15 cellular contexts compared by ENCODE assay signal in genomic region chr12:69880566-69880965, GRCh38. TPM values are rescaled to one million over a fixed set of nuclear protein-coding genes. Genes with fewer than 3 reads are reported as not detected.
DNase-seq lines count a peak whose midpoint lies in the region; ATAC-seq and TF ChIP-seq lines count a peak whose summit lies in the region.
"Had no signal": no experiment of that assay in that cellular context is flagged by ENCODE, and none has a peak within 500 bp of the region (broad histone marks: within the 10 kb centered on the region; RNA-seq: fewer than 3 reads in every experiment).

No MANE protein-coding gene starts in this region.

- peak overlapping the region; percentile 52; the same call in 1 of the 2 replicates for H2AFZ ChIP-seq in Karpas-422 (ENCODE audit: low read length)

- H3K36me3 ChIP-seq in Karpas-422 (ENCODE audit: insufficient read depth, low read length) (no peaks in the 10 kb centered on the region), esophagus muscularis mucosa (no peaks in the 10 kb centered on the region)
- H3K36me3 ChIP-seq: ovary had no signal

- peaks cover 44% of the 10 kb centered on the region for H3K4me1 ChIP-seq in Karpas-422 (ENCODE audit: low read length)
- peaks cover 6 to 10% (median 8%) of the 10 kb centered on the region in 4 donors for H3K4me1 ChIP-seq in esophagus muscularis mucosa

- no peaks in the 10 kb centered on the region for H3K9me3 ChIP-seq in Karpas-422 (ENCODE audit: low read length)
- H3K9me3 ChIP-seq in esophagus muscularis mucosa = no peaks in the 10 kb centered on the region
- H3K9me3 ChIP-seq: ovary had no signal

- CTCF ChIA-PET in WTC11 (lab: Charles Lee) = interaction anchor here (0.6 to 2.5 kb wide), 9 partner anchors 20 to 1317 kb away, joined by 3 to 26 read pairs (median 4); partner anchors contain the start of gene KCNMB4

- POLR2A ChIA-PET in WTC11 (lab: Charles Lee) = no interaction called here

- TF ChIP-seq POLR2A in esophagus muscularis mucosa (IDR thresholded peaks at IDR 0.05; ENCODE audit: low read depth) = no peak

- no peak for TF ChIP-seq EP300 in esophagus muscularis mucosa (IDR thresholded peaks at IDR 0.05)

- H3K9ac ChIP-seq in Karpas-422 (ENCODE audit: low read length) = no peak overlapping the region

- H3K4me1 Mint-ChIP-seq in WTC11 = peaks cover 24% of the 10 kb centered on the region
- peaks cover 0 to 5% of the 10 kb centered on the region in 2 donors for H3K4me1 Mint-ChIP-seq in stimulated activated naive B cell treated with anti-CD40 and anti-IgM and Interleukin-4, amounts not matched to agents 10 μg/mL and 1 μg/mL and 100 μg/mL, for 72 hours
- H3K4me1 Mint-ChIP-seq: stimulated activated effector memory CD8-positive, alpha-beta T cell treated with anti-CD3 and anti-CD28 coated beads, Interleukin-12 subunit alpha, Interleukin-12 subunit beta, amount 100 ng/mL, for 72 hours had no signal

- no peaks in the 10 kb centered on the region for H3K79me2 ChIP-seq in Karpas-422 (ENCODE audit: low read length)

- DNase-seq in ELF-1 (ENCODE audit: low read depth, low spot score) (peak; percentile 24), Karpas-422 (peak; percentile 80), WTC11 (ENCODE audit: low spot score) (no peak), iPS-NIHi7 (ENCODE audit: extremely low spot score) (peak; percentile 38), NCI-H2171 (lab: John Stamatoyannopoulos, UW) (no peak), esophagus muscularis mucosa (ENCODE audit: extremely low spot score) (no peak)
- no peak for DNase-seq in activated naive CD4-positive, alpha-beta T cell treated with anti-CD3 and anti-CD28 coated beads, Interleukin-2, amount 50 U/mL, for 16 hours
- DNase-seq in stimulated activated naive B cell treated with anti-CD40 and anti-IgM and Interleukin-4, amounts not matched to agents 10 μg/mL and 1 μg/mL and 100 μg/mL, for 72 hours = no peak
- DNase-seq: activated naive CD4-positive, alpha-beta T cell treated with anti-CD3 and anti-CD28 coated beads, Interleukin-2, amount 10 ng/mL, durations not matched to agents 7 days and 5 days; KG1; NCI-H82; ovary; T-helper 1 cell had no signal

- no peaks in the 10 kb centered on the region for H3K36me3 Mint-ChIP-seq in WTC11
- H3K36me3 Mint-ChIP-seq in stimulated activated naive B cell treated with anti-CD40 and anti-IgM and Interleukin-4, amounts not matched to agents 10 μg/mL and 1 μg/mL and 100 μg/mL, for 72 hours = no peaks in the 10 kb centered on the region
- H3K36me3 Mint-ChIP-seq: activated naive CD4-positive, alpha-beta T cell treated with anti-CD3 and anti-CD28 coated beads, Interleukin-2, amount 10 ng/mL, durations not matched to agents 7 days and 5 days; stimulated activated effector memory CD8-positive, alpha-beta T cell treated with anti-CD3 and anti-CD28 coated beads, Interleukin-12 subunit alpha, Interleukin-12 subunit beta, amount 100 ng/mL, for 72 hours had no signal

- H3K9me2 ChIP-seq in Karpas-422 (replicated peaks; ENCODE audit: insufficient read depth, low read length) = no peaks in the 10 kb centered on the region

- H3K9me3 Mint-ChIP-seq in WTC11 = peaks cover 4% of the 10 kb centered on the region
- no peaks in the 10 kb centered on the region for H3K9me3 Mint-ChIP-seq in stimulated activated naive B cell treated with anti-CD40 and anti-IgM and Interleukin-4, amounts not matched to agents 10 μg/mL and 1 μg/mL and 100 μg/mL, for 72 hours
- H3K9me3 Mint-ChIP-seq: activated naive CD4-positive, alpha-beta T cell treated with anti-CD3 and anti-CD28 coated beads, Interleukin-2, amount 10 ng/mL, durations not matched to agents 7 days and 5 days; dendritic cell treated with granulocyte-macrophage colony-stimulating factor and Interleukin-4, amounts not matched to agents 40 ng/mL and 50 ng/mL, for 4 days; stimulated activated effector memory CD8-positive, alpha-beta T cell treated with anti-CD3 and anti-CD28 coated beads, Interleukin-12 subunit alpha, Interleukin-12 subunit beta, amount 100 ng/mL, for 72 hours had no signal

- intact Hi-C loops in esophagus muscularis mucosa (cut with DNase I) = loop anchor here (5.0 kb wide), 1 partner anchor 842 kb away; no protein-coding TSS in a partner anchor

- no peaks in the 10 kb centered on the region for H4K20me1 ChIP-seq in Karpas-422 (ENCODE audit: insufficient read depth, low read depth, low read length)

- H3K4me3 ChIP-seq in Karpas-422 (ENCODE audit: low read length) (no peak overlapping the region), esophagus muscularis mucosa (no peak overlapping the region)
- H3K4me3 ChIP-seq: ovary had no signal

- no peak overlapping the region for H3K27ac ChIP-seq in Karpas-422 (ENCODE audit: low read length)
- H3K27ac ChIP-seq in esophagus muscularis mucosa (replicated peaks in 1 of 4) = no peak overlapping the region
- H3K27ac ChIP-seq: ovary had no signal

- peak; percentile 43 for ATAC-seq in WTC11
- ATAC-seq in stimulated activated naive B cell treated with anti-CD40 and anti-IgM and Interleukin-4, amounts not matched to agents 10 μg/mL and 1 μg/mL and 100 μg/mL, for 72 hours (replicated peaks) = no peak
- ATAC-seq: stimulated activated effector memory CD8-positive, alpha-beta T cell treated with anti-CD3 and anti-CD28 coated beads, Interleukin-12 subunit alpha, Interleukin-12 subunit beta, amount 100 ng/mL, for 72 hours had no signal

- H3K4me2 ChIP-seq in Karpas-422 (ENCODE audit: low read depth, low read length, poor library complexity, severe bottlenecking) = no peak overlapping the region

- no peaks in the 10 kb centered on the region for H3K27me3 Mint-ChIP-seq in WTC11 (ENCODE audit: low read depth)
- H3K27me3 Mint-ChIP-seq in stimulated activated naive B cell treated with anti-CD40 and anti-IgM and Interleukin-4, amounts not matched to agents 10 μg/mL and 1 μg/mL and 100 μg/mL, for 72 hours = peaks cover 17 to 23% of the 10 kb centered on the region in 2 donors

- TF ChIP-seq CTCF in WTC11 (IDR thresholded peaks at IDR 0.05) = no peak
- no peak for TF ChIP-seq CTCF in esophagus muscularis mucosa (IDR thresholded peaks at IDR 0.05)

- WGBS in esophagus muscularis mucosa = 87% methylated on average over 4 of the region's 4 CpGs

- H3K27ac Mint-ChIP-seq in WTC11 = peak overlapping the region; percentile 88
- no peak overlapping the region for H3K27ac Mint-ChIP-seq in stimulated activated naive B cell treated with anti-CD40 and anti-IgM and Interleukin-4, amounts not matched to agents 10 μg/mL and 1 μg/mL and 100 μg/mL, for 72 hours
- H3K27ac Mint-ChIP-seq: activated naive CD4-positive, alpha-beta T cell treated with anti-CD3 and anti-CD28 coated beads, Interleukin-2, amount 10 ng/mL, durations not matched to agents 7 days and 5 days; dendritic cell treated with granulocyte-macrophage colony-stimulating factor and Interleukin-4, amounts not matched to agents 40 ng/mL and 50 ng/mL, for 4 days; stimulated activated effector memory CD8-positive, alpha-beta T cell treated with anti-CD3 and anti-CD28 coated beads, Interleukin-12 subunit alpha, Interleukin-12 subunit beta, amount 100 ng/mL, for 72 hours had no signal

- H3K4me3 Mint-ChIP-seq in WTC11 = no peak overlapping the region
- no peak overlapping the region for H3K4me3 Mint-ChIP-seq in stimulated activated naive B cell treated with anti-CD40 and anti-IgM and Interleukin-4, amounts not matched to agents 10 μg/mL and 1 μg/mL and 100 μg/mL, for 72 hours
- H3K4me3 Mint-ChIP-seq: activated naive CD4-positive, alpha-beta T cell treated with anti-CD3 and anti-CD28 coated beads, Interleukin-2, amount 10 ng/mL, durations not matched to agents 7 days and 5 days; dendritic cell treated with granulocyte-macrophage colony-stimulating factor and Interleukin-4, amounts not matched to agents 40 ng/mL and 50 ng/mL, for 4 days; stimulated activated effector memory CD8-positive, alpha-beta T cell treated with anti-CD3 and anti-CD28 coated beads, Interleukin-12 subunit alpha, Interleukin-12 subunit beta, amount 100 ng/mL, for 72 hours had no signal

- H3K27me3 ChIP-seq in Karpas-422 (ENCODE audit: low read length) = no peaks in the 10 kb centered on the region
- H3K27me3 ChIP-seq in esophagus muscularis mucosa = peaks cover 0 to 16% (median 3%) of the 10 kb centered on the region in 4 donors
- H3K27me3 ChIP-seq: ovary had no signal

TF ChIP-seq in WTC11, 78 proteins besides CTCF, POLR2A, EP300 and RAD21 (continues in another document):
- TF ChIP-seq GABPB1 (CRISPR knock-in tag; IDR thresholded peaks at IDR 0.05) (no peak), NFATC4 (CRISPR knock-in tag; IDR thresholded peaks at IDR 0.05) (no peak), PREB (CRISPR knock-in tag; IDR thresholded peaks at IDR 0.05; ENCODE audit: borderline replicate concordance) (no peak), GRHL2 (CRISPR knock-in tag; IDR thresholded peaks at IDR 0.05; ENCODE audit: insufficient replicate concordance, severe bottlenecking) (no peak), MXD4 (CRISPR knock-in tag; IDR thresholded peaks at IDR 0.05; ENCODE audit: borderline replicate concordance) (no peak)
- TF ChIP-seq, protein P1, sequence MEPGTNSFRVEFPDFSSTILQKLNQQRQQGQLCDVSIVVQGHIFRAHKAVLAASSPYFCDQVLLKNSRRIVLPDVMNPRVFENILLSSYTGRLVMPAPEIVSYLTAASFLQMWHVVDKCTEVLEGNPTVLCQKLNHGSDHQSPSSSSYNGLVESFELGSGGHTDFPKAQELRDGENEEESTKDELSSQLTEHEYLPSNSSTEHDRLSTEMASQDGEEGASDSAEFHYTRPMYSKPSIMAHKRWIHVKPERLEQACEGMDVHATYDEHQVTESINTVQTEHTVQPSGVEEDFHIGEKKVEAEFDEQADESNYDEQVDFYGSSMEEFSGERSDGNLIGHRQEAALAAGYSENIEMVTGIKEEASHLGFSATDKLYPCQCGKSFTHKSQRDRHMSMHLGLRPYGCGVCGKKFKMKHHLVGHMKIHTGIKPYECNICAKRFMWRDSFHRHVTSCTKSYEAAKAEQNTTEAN (CRISPR knock-in tag; IDR thresholded peaks at IDR 0.05) = no peak

RNA-seq across cellular contexts. Expression of gene MYRFL, which starts 55.5 kb away (rescaled TPM):
- 2.6 and 3.2 TPM in 2 replicates for total RNA-seq in Karpas-422 (2014; rRNA removed; shearing (Covaris generic); ENCODE audit: low replicate concordance)
- 1.2 to 2.1 TPM (median 1.3 TPM) in 3 replicates for total RNA-seq in WTC11 (2021)
- total RNA-seq in esophagus muscularis mucosa = not detected

Comparison
In these comparisons a context has a peak if more than half of its experiments do, and no peak if none do; other contexts are left out.
1. DNase-seq: peak in ELF-1 (single experiment), Karpas-422 (single experiment) and iPS-NIHi7 (single experiment); none in WTC11 (single experiment), activated naive CD4-positive, alpha-beta T cell treated with anti-CD3 and anti-CD28 coated beads, Interleukin-2, amount 50 U/mL, for 16 hours (single experiment), NCI-H2171 (single experiment), stimulated activated naive B cell treated with anti-CD40 and anti-IgM and Interleukin-4, amounts not matched to agents 10 μg/mL and 1 μg/mL and 100 μg/mL, for 72 hours (single experiment) and esophagus muscularis mucosa (single experiment).